In genomic region chr18:46963656-46964578, GRCh38 we compare ENCODE assay signal across 8 cellular contexts. TPM values are rescaled to one million over a fixed set of nuclear protein-coding genes. Genes with fewer than 3 reads are reported as not detected.
DNase-seq lines count a peak whose midpoint lies in the region; ATAC-seq and TF ChIP-seq lines count a peak whose summit lies in the region.
"Not testable (repeated sequence)": the region's sequence is repeated elsewhere in the genome, so short reads cannot be mapped to it uniquely, and the experiment has no call there.
"Had no signal": no experiment of that assay in that cellular context is flagged by ENCODE, and none has a peak within 500 bp of the region (broad histone marks: within the 10 kb centered on the region; RNA-seq: fewer than 3 reads in every experiment).

No MANE protein-coding gene starts in this region.

- TF ChIP-seq CTCF in heart right ventricle (IDR thresholded peaks at IDR 0.05); left lung (IDR thresholded peaks at IDR 0.05); natural killer cell (IDR thresholded peaks at IDR 0.05): not testable (repeated sequence)

- intact Hi-C loops in heart right ventricle (cut with DNase I); left lung (cut with DNase I); natural killer cell (cut with micrococcal nuclease); aorta (cut with DNase I): not testable (repeated sequence)

- not testable (repeated sequence) for H3K27ac ChIP-seq in heart right ventricle; left lung; aorta (ENCODE audit: low read depth in 1 of 2, low read length in 2 of 2)

- ATAC-seq in T-helper 17 cell (peak; percentile 36), heart right ventricle (peak in 7 of 8 donors; percentile 15 to 79 (median 34)), left lung (peak; percentile 25), natural killer cell (peak in 2 of 3 donors; percentile 34 to 50), aorta (ENCODE audit: low FRiP score) (peak; percentile 39)
- ATAC-seq in central memory CD8-positive, alpha-beta T cell (replicated peaks; ENCODE audit: extremely low read depth, poor library complexity, severe bottlenecking) = peak; percentile 22
- ATAC-seq in stimulated activated effector memory CD8-positive, alpha-beta T cell treated with anti-CD3 and anti-CD28 coated beads, Interleukin-12 subunit alpha, Interleukin-12 subunit beta, amount 100 ng/mL, for 72 hours = peak; percentile 53

- not testable (repeated sequence) for H3K4me3 Mint-ChIP-seq in T-helper 17 cell; central memory CD8-positive, alpha-beta T cell; natural killer cell; stimulated activated effector memory CD8-positive, alpha-beta T cell treated with anti-CD3 and anti-CD28 coated beads, Interleukin-12 subunit alpha, Interleukin-12 subunit beta, amount 100 ng/mL, for 72 hours

- H3K27ac Mint-ChIP-seq in T-helper 17 cell; central memory CD8-positive, alpha-beta T cell (ENCODE audit: low read depth); natural killer cell; stimulated activated effector memory CD8-positive, alpha-beta T cell treated with anti-CD3 and anti-CD28 coated beads, Interleukin-12 subunit alpha, Interleukin-12 subunit beta, amount 100 ng/mL, for 72 hours: not testable (repeated sequence)

- H3K27me3 Mint-ChIP-seq in T-helper 17 cell = not testable (repeated sequence)
- peaks cover 13% of the 10 kb centered on the region for H3K27me3 Mint-ChIP-seq in central memory CD8-positive, alpha-beta T cell
- peaks cover 0 to 11% of the 10 kb centered on the region in 2 donors for H3K27me3 Mint-ChIP-seq in natural killer cell (ENCODE audit: low read depth in 2 of 2)

- H3K4me1 ChIP-seq in heart right ventricle; left lung; aorta (ENCODE audit: control insufficient read depth in 1 of 2, insufficient read depth in 2 of 2, low read length in 2 of 2): not testable (repeated sequence)

- not testable (repeated sequence) for H3K36me3 Mint-ChIP-seq in T-helper 17 cell (ENCODE audit: low read depth); central memory CD8-positive, alpha-beta T cell (ENCODE audit: insufficient read depth); natural killer cell; stimulated activated effector memory CD8-positive, alpha-beta T cell treated with anti-CD3 and anti-CD28 coated beads, Interleukin-12 subunit alpha, Interleukin-12 subunit beta, amount 100 ng/mL, for 72 hours

- H3K4me1 Mint-ChIP-seq in T-helper 17 cell; central memory CD8-positive, alpha-beta T cell; natural killer cell; stimulated activated effector memory CD8-positive, alpha-beta T cell treated with anti-CD3 and anti-CD28 coated beads, Interleukin-12 subunit alpha, Interleukin-12 subunit beta, amount 100 ng/mL, for 72 hours: not testable (repeated sequence)

- not testable (repeated sequence) for DNase-seq in T-helper 17 cell; central memory CD8-positive, alpha-beta T cell (ENCODE audit: low spot score in 2 of 2); heart right ventricle; left lung; natural killer cell; stimulated activated effector memory CD8-positive, alpha-beta T cell treated with anti-CD3 and anti-CD28 coated beads, Interleukin-12 subunit alpha, Interleukin-12 subunit beta, amount 100 ng/mL, for 72 hours (ENCODE audit: low spot score in 2 of 2); aorta

- not testable (repeated sequence) for H3K36me3 ChIP-seq in heart right ventricle; left lung; aorta (ENCODE audit: control insufficient read depth in 1 of 2, insufficient read depth in 2 of 2, low read length in 1 of 2)

- no CpG with 5 or more reads among the region's 79 CpGs for WGBS in heart right ventricle, 2 donors
- WGBS in aorta, 2 donors = 98% methylated on average over 6 of the region's 79 CpGs; no CpG with 5 or more reads in 1 of the 2 donors

- not testable (repeated sequence) for H3K4me3 ChIP-seq in heart right ventricle; left lung; aorta (ENCODE audit: low read length in 2 of 2)

- H3K9me3 Mint-ChIP-seq in central memory CD8-positive, alpha-beta T cell; natural killer cell; stimulated activated effector memory CD8-positive, alpha-beta T cell treated with anti-CD3 and anti-CD28 coated beads, Interleukin-12 subunit alpha, Interleukin-12 subunit beta, amount 100 ng/mL, for 72 hours: not testable (repeated sequence)

- not testable (repeated sequence) for H3K27me3 ChIP-seq in heart right ventricle; left lung; aorta (ENCODE audit: control insufficient read depth in 1 of 2, insufficient read depth in 2 of 2, low read length in 1 of 2)

- not testable (repeated sequence) for H3K9me3 ChIP-seq in T-helper 17 cell (ENCODE audit: control insufficient read depth, low read length, poor library complexity, severe bottlenecking); heart right ventricle; left lung; aorta (ENCODE audit: control insufficient read depth, low read length)

RNA-seq across cellular contexts. Expression of gene KATNAL2, which starts 46.5 kb away (rescaled TPM):
- total RNA-seq in T-helper 17 cell (under 1 TPM; 0.86 to 0.97 TPM), heart right ventricle (1 to 10 TPM in 9 of 10 donors, under 1 TPM in 1; 0.93 to 3.9 (median 2.2) TPM), left lung (1 to 10 TPM; 2.4 to 4.2 TPM), natural killer cell (1 to 10 TPM in 1 of 3 donors, under 1 TPM in 2; 0.45 to 1.2 (median 0.52) TPM), aorta (1 to 10 TPM; 1.8 to 3.2 TPM)
- polyA plus RNA-seq in heart right ventricle (1 to 10 TPM in 1 of 2 donors, under 1 TPM in 1; 0.74 to 6.1 TPM), aorta (1 to 10 TPM; 1.6 to 1.8 TPM)
- polyA plus RNA-seq: CD4-positive, alpha-beta memory T cell had no signal

RNA-seq across cellular contexts. Expression of gene PIAS2, which starts 46.6 kb away (rescaled TPM):
- 10 to 100 TPM; 20.7 to 33.2 TPM for total RNA-seq in T-helper 17 cell
- 10 to 100 TPM; 25.5 to 39.2 (median 34.9) TPM for total RNA-seq in heart right ventricle
- polyA plus RNA-seq in heart right ventricle = 1 to 10 TPM; 3.4 to 6.1 TPM
- 10 to 100 TPM; 30.4 to 31.3 TPM for total RNA-seq in left lung
- 10 to 100 TPM; 48.9 to 55.9 (median 50.0) TPM for total RNA-seq in natural killer cell
- total RNA-seq in aorta = 10 to 100 TPM; 40.9 to 45.5 TPM
- 1 to 10 TPM; 5.0 to 8.9 TPM for polyA plus RNA-seq in aorta
